2 cellular contexts compared by ENCODE assay signal in genomic region chr3:142886938-142887337, GRCh38.
A peak's percentile ranks its signal among the peaks of the same experiment; 100 is the strongest.
TF ChIP-seq lines count a peak whose summit lies in the region.

No MANE protein-coding gene starts in this region.

TF ChIP-seq in IMR-90, 13 proteins besides CTCF, POLR2A, EP300 and RAD21:
- TF ChIP-seq NFE2L2 (IDR thresholded peaks at IDR 0.05; ENCODE audit: low read depth, low read length): no peak
- TF ChIP-seq MAFK (IDR thresholded peaks at IDR 0.05; ENCODE audit: low read depth, low read length): peak; percentile 67

TF ChIP-seq in K562, 482 proteins besides CTCF, POLR2A, EP300 and RAD21 (continues in another document):
- peak; percentile 36; the same call in 1 of the 2 replicates for TF ChIP-seq CBFA2T3 (IDR thresholded peaks at IDR 0.05)
- no peak for TF ChIP-seq RBFOX2 (IDR thresholded peaks at IDR 0.05; ENCODE audit: low read depth, low read length)
- no peak for TF ChIP-seq ZNF512 (tag; IDR thresholded peaks at IDR 0.05)
- TF ChIP-seq ZNF316 (IDR thresholded peaks at IDR 0.05): peak; percentile 97
- no peak for TF ChIP-seq ZNF780A (CRISPR knock-in tag; IDR thresholded peaks at IDR 0.05)
- no peak for TF ChIP-seq SETDB1 (IDR thresholded peaks at IDR 0.05; ENCODE audit: low read length)
- TF ChIP-seq POLR2G (IDR thresholded peaks at IDR 0.05; ENCODE audit: low read depth, low read length): no peak
- no peak for TF ChIP-seq HBP1 (CRISPR knock-in tag; IDR thresholded peaks at IDR 0.05)
- TF ChIP-seq RERE (CRISPR knock-in tag; IDR thresholded peaks at IDR 0.05; ENCODE audit: borderline replicate concordance): no peak
- no peak for TF ChIP-seq CEBPB (tag; IDR thresholded peaks at IDR 0.05)
- peak; percentile 71 for TF ChIP-seq ARID1B (IDR thresholded peaks at IDR 0.05)
- no peak for TF ChIP-seq CXXC5 (CRISPR knock-in tag; IDR thresholded peaks at IDR 0.05)
- no peak for TF ChIP-seq RAD51 (IDR thresholded peaks at IDR 0.05; ENCODE audit: borderline replicate concordance, low read depth)
- TF ChIP-seq ZBTB26 (CRISPR knock-in tag; IDR thresholded peaks at IDR 0.05): no peak
- peak; percentile 75 for TF ChIP-seq JUN (IDR thresholded peaks at IDR 0.05; ENCODE audit: borderline replicate concordance, low read depth, low read length)
- no peak for TF ChIP-seq JUN (CRISPR knock-in tag; IDR thresholded peaks at IDR 0.05; ENCODE audit: borderline replicate concordance)
- no peak for TF ChIP-seq LARP7 (IDR thresholded peaks at IDR 0.05)
- TF ChIP-seq CREB3L1 (IDR thresholded peaks at IDR 0.05; ENCODE audit: borderline replicate concordance, low read depth): no peak
- TF ChIP-seq ZNF445 (CRISPR knock-in tag; IDR thresholded peaks at IDR 0.05; ENCODE audit: low read depth): no peak
- TF ChIP-seq MEIS2 (IDR thresholded peaks at IDR 0.05; ENCODE audit: partially characterized antibody): peak; percentile 90
- no peak for TF ChIP-seq ZNF175 (CRISPR knock-in tag; IDR thresholded peaks at IDR 0.05; ENCODE audit: low read depth)
- TF ChIP-seq AFF1 (IDR thresholded peaks at IDR 0.05; ENCODE audit: low read depth in 1 of 2, partially characterized antibody in 2 of 2): no peak
- no peak for TF ChIP-seq POLR3G (IDR thresholded peaks at IDR 0.05; ENCODE audit: extremely low read depth, insufficient read length, insufficient replicate concordance)
- peak; percentile 43 for TF ChIP-seq DACH1 (IDR thresholded peaks at IDR 0.05; ENCODE audit: partially characterized antibody)
- TF ChIP-seq FOSL1 (tag; conservative IDR thresholded peaks at IDR 0.05): peak; percentile 95
- no peak for TF ChIP-seq PRDM10 (IDR thresholded peaks at IDR 0.05; ENCODE audit: partially characterized antibody)
- TF ChIP-seq EHMT2 (IDR thresholded peaks at IDR 0.05): peak; percentile 72
- TF ChIP-seq PKNOX1 (IDR thresholded peaks at IDR 0.05): peak; percentile 39; the same call in 1 of the 2 replicates
- no peak for TF ChIP-seq ZBTB11 (CRISPR knock-in tag; IDR thresholded peaks at IDR 0.05)
- TF ChIP-seq FOXP1 (CRISPR knock-in tag; IDR thresholded peaks at IDR 0.05): no peak
- no peak for TF ChIP-seq TEAD2 (tag; IDR thresholded peaks at IDR 0.05)
- TF ChIP-seq KLF1 (tag; IDR thresholded peaks at IDR 0.05): no peak
